26 cellular contexts compared by ENCODE assay signal in genomic region chr5:180130876-180131740, GRCh38. TPM values are rescaled to one million over a fixed set of nuclear protein-coding genes. Genes with fewer than 3 reads are reported as not detected.
DNase-seq lines count a peak whose midpoint lies in the region; ATAC-seq and TF ChIP-seq lines count a peak whose summit lies in the region.
"Had no signal": no experiment of that assay in that cellular context is flagged by ENCODE, and none has a peak within 500 bp of the region (broad histone marks: within the 10 kb centered on the region; RNA-seq: fewer than 3 reads in every experiment).

No MANE protein-coding gene starts in this region.

- H3K36me3 ChIP-seq in esophagus muscularis mucosa = no peaks in the 10 kb centered on the region
- H3K36me3 ChIP-seq in sigmoid colon = no peaks in the 10 kb centered on the region
- no peaks in the 10 kb centered on the region for H3K36me3 ChIP-seq in GM23248 (ENCODE audit: low read depth)
- H3K36me3 ChIP-seq: ascending aorta, BE2C, heart right ventricle, lower lobe of right lung, SJCRH30, vagina had no signal

- H3K9me3 ChIP-seq in T-helper 17 cell (ENCODE audit: control insufficient read depth, low read length, poor library complexity, severe bottlenecking) = no peaks in the 10 kb centered on the region
- no peaks in the 10 kb centered on the region for H3K9me3 ChIP-seq in esophagus muscularis mucosa
- H3K9me3 ChIP-seq in sigmoid colon = no peaks in the 10 kb centered on the region
- no peaks in the 10 kb centered on the region for H3K9me3 ChIP-seq in GM23248 (ENCODE audit: low read depth)
- H3K9me3 ChIP-seq: ascending aorta, BE2C, heart right ventricle, lower lobe of right lung, SJCRH30, vagina had no signal

- no peaks in the 10 kb centered on the region for H3K36me3 Mint-ChIP-seq in activated CD4-positive, alpha-beta T cell treated with anti-CD3 and anti-CD28 coated beads, Interleukin-2, amount 10 ng/mL, durations not matched to agents 7 days and 5 days (ENCODE audit: low read depth)
- H3K36me3 Mint-ChIP-seq in T-helper 17 cell (ENCODE audit: low read depth) = no peaks in the 10 kb centered on the region
- H3K36me3 Mint-ChIP-seq: activated naive CD4-positive, alpha-beta T cell treated with anti-CD3 and anti-CD28 coated beads, Interleukin-2, amount 50 U/mL, for 72 hours; IgD-negative memory B cell; immature natural killer cell had no signal

- peak; percentile 5 for DNase-seq in activated CD4-positive, alpha-beta T cell treated with anti-CD3 and anti-CD28 coated beads, Interleukin-2, amount 10 ng/mL, durations not matched to agents 7 days and 5 days
- DNase-seq in activated CD4-positive, alpha-beta T cell treated with anti-CD3 and anti-CD28 coated beads for 4 hours = no peak
- DNase-seq in T-helper 17 cell (no peak), esophagus muscularis mucosa (ENCODE audit: extremely low spot score) (peak; percentile 89), sigmoid colon (peak; percentile 21), GM23248 (no peak)
- DNase-seq in stimulated activated naive CD8-positive, alpha-beta T cell treated with anti-CD3 and anti-CD28 coated beads, Interleukin-15, Interleukin-2, amounts not matched to agents 100 U/mL and 50 U/mL, for 24 hours = no peak
- DNase-seq: activated CD4-positive, alpha-beta T cell treated with anti-CD3 and anti-CD28 coated beads, Interleukin-2, amount 50 U/mL, for 1 hour; activated T-cell treated with anti-CD3 and anti-CD28 coated beads, Interleukin-2, amount 50 U/mL, for 4 hours; BE2C; heart right ventricle; immature natural killer cell; lower lobe of right lung; MM.1S; NCI-H1694; NCI-H2171 treated with DMSO at 0.1 percent for 48 hours; NCI-H82; retina; stimulated activated CD8-positive, alpha-beta memory T cell treated with anti-CD3 and anti-CD28 coated beads, Interleukin-4, amount 100 ng/mL, for 48 hours had no signal

- CTCF ChIA-PET in activated CD4-positive, alpha-beta T cell treated with anti-CD3 and anti-CD28 coated beads, Interleukin-2, amount 10 ng/mL, durations not matched to agents 7 days and 5 days (lab: Charles Lee) = interaction anchor here (0.6 kb wide), 1 partner anchor 372 kb away, joined by 3 read pairs; no protein-coding TSS in a partner anchor

- POLR2A ChIA-PET in activated CD4-positive, alpha-beta T cell treated with anti-CD3 and anti-CD28 coated beads, Interleukin-2, amount 10 ng/mL, durations not matched to agents 7 days and 5 days (lab: Charles Lee) = no interaction called here

- ATAC-seq in T-helper 17 cell = no peak
- ATAC-seq in stimulated activated naive CD8-positive, alpha-beta T cell treated with anti-CD3 and anti-CD28 coated beads, Interleukin-15, Interleukin-2, amounts not matched to agents 100 U/mL and 50 U/mL, for 24 hours = no peak
- no peak for ATAC-seq in HG03108 (IDR thresholded peaks at IDR 0.05; ENCODE audit: unreplicated experiment)
- ATAC-seq: activated naive CD4-positive, alpha-beta T cell treated with anti-CD3 and anti-CD28 coated beads, Interleukin-2, amount 50 U/mL, for 72 hours; activated T-cell treated with anti-CD3 and anti-CD28 coated beads, Interleukin-2, amount 50 U/mL, for 4 hours; lower lobe of right lung had no signal

- H3K27me3 ChIP-seq in esophagus muscularis mucosa (peaks cover 0 to 28% (median 2%) of the 10 kb centered on the region in 4 donors), sigmoid colon (peaks cover 0 to 14% (median 3%) of the 10 kb centered on the region in 3 donors), GM23248 (replicated peaks; ENCODE audit: insufficient read depth) (0 out of 2 replicates have a peak, but pooled peaks cover 2% of the 10 kb centered on the region)
- H3K27me3 ChIP-seq: vagina had no signal

- no peak overlapping the region for H3K27ac Mint-ChIP-seq in activated CD4-positive, alpha-beta T cell treated with anti-CD3 and anti-CD28 coated beads, Interleukin-2, amount 10 ng/mL, durations not matched to agents 7 days and 5 days
- no peak overlapping the region for H3K27ac Mint-ChIP-seq in T-helper 17 cell
- H3K27ac Mint-ChIP-seq: activated naive CD4-positive, alpha-beta T cell treated with anti-CD3 and anti-CD28 coated beads, Interleukin-2, amount 50 U/mL, for 72 hours; IgD-negative memory B cell; immature natural killer cell had no signal

- TF ChIP-seq CTCF in esophagus muscularis mucosa (IDR thresholded peaks at IDR 0.05) = no peak
- no peak for TF ChIP-seq CTCF in sigmoid colon (IDR thresholded peaks at IDR 0.05)

- H3K4me3 ChIP-seq in esophagus muscularis mucosa (no peak overlapping the region), sigmoid colon (no peak overlapping the region), GM23248 (no peak overlapping the region)
- H3K4me3 ChIP-seq: ascending aorta, heart right ventricle, lower lobe of right lung, PC-9, SJCRH30, vagina had no signal

- in situ Hi-C loops in GM23248 (cut with MboI) = loop anchor here (25.0 kb wide), 1 partner anchor 906 kb away; the partner anchor contains the start of gene BTNL9

- H3K79me2 ChIP-seq in GM23248 (ENCODE audit: insufficient read depth) = no peaks in the 10 kb centered on the region

- H3K9me2 ChIP-seq in GM23248 (ENCODE audit: insufficient read depth) = no peaks in the 10 kb centered on the region

- H3K27me3 Mint-ChIP-seq in activated CD4-positive, alpha-beta T cell treated with anti-CD3 and anti-CD28 coated beads, Interleukin-2, amount 10 ng/mL, durations not matched to agents 7 days and 5 days = peaks cover 5% of the 10 kb centered on the region
- H3K27me3 Mint-ChIP-seq in T-helper 17 cell = peaks cover 15% of the 10 kb centered on the region

- peaks cover 0 to 13% (median 6%) of the 10 kb centered on the region in 4 donors for H3K4me1 ChIP-seq in esophagus muscularis mucosa
- peaks cover 0 to 7% (median 3%) of the 10 kb centered on the region in 4 donors for H3K4me1 ChIP-seq in sigmoid colon
- peaks cover 10% of the 10 kb centered on the region for H3K4me1 ChIP-seq in GM23248 (ENCODE audit: insufficient read depth)
- H3K4me1 ChIP-seq: ascending aorta, BE2C, lower lobe of right lung, SJCRH30, vagina had no signal

- H4K20me1 ChIP-seq in GM23248 (ENCODE audit: insufficient read depth) = no peaks in the 10 kb centered on the region

- H3F3A ChIP-seq in GM23248 (ENCODE audit: insufficient read depth) = no peaks in the 10 kb centered on the region

- H3K9me3 Mint-ChIP-seq in activated CD4-positive, alpha-beta T cell treated with anti-CD3 and anti-CD28 coated beads, Interleukin-2, amount 10 ng/mL, durations not matched to agents 7 days and 5 days = no peaks in the 10 kb centered on the region
- H3K9me3 Mint-ChIP-seq: activated naive CD4-positive, alpha-beta T cell treated with anti-CD3 and anti-CD28 coated beads, Interleukin-2, amount 50 U/mL, for 72 hours; activated T-cell treated with anti-CD3 and anti-CD28 coated beads, Interleukin-2, amount 50 U/mL, for 4 hours; IgD-negative memory B cell; immature natural killer cell had no signal

- TF ChIP-seq EP300 in esophagus muscularis mucosa (IDR thresholded peaks at IDR 0.05) (no peak), sigmoid colon (IDR thresholded peaks at IDR 0.05) (no peak)

- 83% methylated on average over 23 of the region's 26 CpGs for WGBS in esophagus muscularis mucosa
- WGBS in sigmoid colon, 2 donors = 75 to 84% methylated on average over 26 of the region's 26 CpGs
- WGBS in GM23248 (ENCODE audit: low coverage in 1 of 2, low lambda C conversion rate in 2 of 2, missing lambda C conversion rate in 2 of 2), 2 experiments = 68 to 73% methylated on average over 24 to 26 of the region's 26 CpGs

- H3K27ac ChIP-seq in esophagus muscularis mucosa (replicated peaks in 1 of 4) = no peak overlapping the region
- no peak overlapping the region for H3K27ac ChIP-seq in sigmoid colon
- no peak overlapping the region for H3K27ac ChIP-seq in GM23248
- H3K27ac ChIP-seq: ascending aorta, heart right ventricle, lower lobe of right lung, PC-9, SJCRH30, vagina had no signal

- intact Hi-C loops in esophagus muscularis mucosa (cut with DNase I) (no loop called here), sigmoid colon (cut with DNase I) (no loop called here)

- TF ChIP-seq POLR2A in esophagus muscularis mucosa (IDR thresholded peaks at IDR 0.05; ENCODE audit: low read depth) = no peak
- TF ChIP-seq POLR2A in sigmoid colon (IDR thresholded peaks at IDR 0.05) = no peak

- H3K4me3 Mint-ChIP-seq in activated CD4-positive, alpha-beta T cell treated with anti-CD3 and anti-CD28 coated beads, Interleukin-2, amount 10 ng/mL, durations not matched to agents 7 days and 5 days = no peak overlapping the region
- peak overlapping the region; percentile 61 for H3K4me3 Mint-ChIP-seq in T-helper 17 cell
- H3K4me3 Mint-ChIP-seq: activated T-cell treated with anti-CD3 and anti-CD28 coated beads, Interleukin-2, amount 50 U/mL, for 4 hours; immature natural killer cell had no signal

- peaks cover 9% of the 10 kb centered on the region for H3K4me1 Mint-ChIP-seq in activated CD4-positive, alpha-beta T cell treated with anti-CD3 and anti-CD28 coated beads, Interleukin-2, amount 10 ng/mL, durations not matched to agents 7 days and 5 days
- peaks cover 11% of the 10 kb centered on the region for H3K4me1 Mint-ChIP-seq in T-helper 17 cell
- H3K4me1 Mint-ChIP-seq: IgD-negative memory B cell had no signal

- H3K9ac ChIP-seq in GM23248 = no peak overlapping the region

- no peak overlapping the region for H3K4me2 ChIP-seq in GM23248 (ENCODE audit: unreplicated experiment)
- H3K4me2 ChIP-seq: PC-9 had no signal

- no peak overlapping the region for H2AFZ ChIP-seq in GM23248
- H2AFZ ChIP-seq: PC-9 had no signal

RNA-seq across cellular contexts. Expression of gene RNF130, which starts 59.5 kb away (rescaled TPM):
- 1 to 10 TPM; 3.8 to 4.3 TPM for total RNA-seq in activated CD4-positive, alpha-beta T cell treated with anti-CD3 and anti-CD28 coated beads, Interleukin-2, amount 10 ng/mL, durations not matched to agents 7 days and 5 days
- total RNA-seq in T-helper 17 cell = 10 to 100 TPM; 10.8 to 15.3 TPM
- total RNA-seq in esophagus muscularis mucosa = 100 to 1,000 TPM in 3 of 4 donors, 10 to 100 TPM in 1; 98.4 to 136 (median 108) TPM
- 100 to 1,000 TPM in 3 of 4 donors, 10 to 100 TPM in 1; 64.1 to 144 (median 117) TPM for total RNA-seq in sigmoid colon
- polyA plus RNA-seq in sigmoid colon = 10 to 100 TPM; 34.3 to 41.4 (median 37.5) TPM
- 32.9 and 49.8 TPM in 2 replicates for total RNA-seq in GM23248 (2014; rRNA removed; shearing (Covaris generic))
- 27.3 and 30.4 TPM in 2 replicates for polyA plus RNA-seq in GM23248 (2016; fragmentation: Nextera tagmentation; extraction: Ambion mirVana)

Comparison
In these comparisons a context has a peak if more than half of its experiments do, and no peak if none do; other contexts are left out.
1. DNase-seq: peak in activated CD4-positive, alpha-beta T cell treated with anti-CD3 and anti-CD28 coated beads, Interleukin-2, amount 10 ng/mL, durations not matched to agents 7 days and 5 days (single experiment), esophagus muscularis mucosa (single experiment) and sigmoid colon (single experiment); none in activated CD4-positive, alpha-beta T cell treated with anti-CD3 and anti-CD28 coated beads for 4 hours (0 of 2), T-helper 17 cell (0 of 3), GM23248 (single experiment) and stimulated activated naive CD8-positive, alpha-beta T cell treated with anti-CD3 and anti-CD28 coated beads, Interleukin-15, Interleukin-2, amounts not matched to agents 100 U/mL and 50 U/mL, for 24 hours (single experiment).